Comparison of ENCODE assay signal across 9 cellular contexts in genomic region chr6:112037783-112038216, GRCh38. TPM values are rescaled to one million over a fixed set of nuclear protein-coding genes. Genes with fewer than 3 reads are reported as not detected.
A peak's percentile ranks its signal among the peaks of the same experiment; 100 is the strongest.
DNase-seq lines count a peak whose midpoint lies in the region; ATAC-seq, FAIRE-seq and TF ChIP-seq lines count a peak whose summit lies in the region.
"Had no signal": no experiment of that assay in that cellular context is flagged by ENCODE, and none has a peak within 500 bp of the region (broad histone marks: within the 10 kb centered on the region; RNA-seq: fewer than 3 reads in every experiment).

No MANE protein-coding gene starts in this region.

- peak overlapping the region; percentile 90 for H3K27ac ChIP-seq in suprapubic skin

- peak in 1 of 2 donors; percentile 45 for TF ChIP-seq POLR2A in suprapubic skin (IDR thresholded peaks at IDR 0.05)

- peak; percentile 71 for DNase-seq in HTR-8/SVneo (ENCODE audit: insufficient read length, low spot score)
- DNase-seq in anterior cingulate cortex (lab: John Stamatoyannopoulos, UW): peak in 50 of 58 donors; percentile 6 to 84 (median 46)
- peak in 37 of 51 donors; percentile 9 to 85 (median 55) for DNase-seq in hypothalamus (lab: John Stamatoyannopoulos, UW)
- DNase-seq in suprapubic skin (ENCODE audit: low spot score in 2 of 2): peak; percentile 88 to 93
- no peak for DNase-seq in OCI-M2 (lab: John Stamatoyannopoulos, UW; ENCODE audit: unreplicated experiment)
- DNase-seq: naive B cell had no signal

- peak; percentile 87 for FAIRE-seq in HTR-8/SVneo (lab: Jason Lieb, UNC)

- no peak for ATAC-seq in GM18517 (IDR thresholded peaks at IDR 0.05; ENCODE audit: unreplicated experiment)
- ATAC-seq in HG02852 (IDR thresholded peaks at IDR 0.05; ENCODE audit: unreplicated experiment): no peak
- ATAC-seq: WTC11 had no signal

- no peaks in the 10 kb centered on the region for H3K27me3 ChIP-seq in suprapubic skin

- TF ChIP-seq EP300 in suprapubic skin (IDR thresholded peaks at IDR 0.05): no peak

- H3K4me3 ChIP-seq in suprapubic skin: no peak overlapping the region

- H3K4me1 ChIP-seq in suprapubic skin: peaks cover 62% of the 10 kb centered on the region

- H3K36me3 ChIP-seq in suprapubic skin: no peaks in the 10 kb centered on the region

- TF ChIP-seq CTCF in suprapubic skin (IDR thresholded peaks at IDR 0.05): no peak

- no peaks in the 10 kb centered on the region for H3K9me3 ChIP-seq in suprapubic skin

- 34% methylated on average over 7 of the region's 8 CpGs for WGBS in suprapubic skin

RNA-seq across cellular contexts. Expression of gene CCN6, which starts 16.1 kb away (rescaled TPM):
- total RNA-seq in suprapubic skin: 1 to 10 TPM in 2 of 4 donors, under 1 TPM in 1, not detected in 1; 0.25 to 7.6 (median 1.0) TPM
- total RNA-seq: WTC11 had no signal

RNA-seq across cellular contexts. Expression of gene TUBE1, which starts 49.5 kb away (rescaled TPM):
- 10 to 100 TPM; 19.6 to 82.2 (median 31.2) TPM for total RNA-seq in suprapubic skin

RNA-seq across cellular contexts. Expression of gene FAM229B, which starts 49.6 kb away (rescaled TPM):
- 1 to 10 TPM in 3 of 4 donors, under 1 TPM in 1; 0.72 to 3.9 (median 2.4) TPM for total RNA-seq in suprapubic skin
